Comparison of ENCODE assay signal across 24 cellular contexts in genomic region chr2:167140330-167140729, GRCh38.
A peak's percentile ranks its signal among the peaks of the same experiment; 100 is the strongest.
DNase-seq lines count a peak whose midpoint lies in the region; ATAC-seq and TF ChIP-seq lines count a peak whose summit lies in the region.
"Had no signal": no experiment of that assay in that cellular context is flagged by ENCODE, and none has a peak within 500 bp of the region (broad histone marks: within the 10 kb centered on the region; RNA-seq: fewer than 3 reads in every experiment).

No MANE protein-coding gene starts in this region.

- H3K4me2 ChIP-seq in HCT116 (ENCODE audit: low read length) (peak overlapping the region; percentile 33), fibroblast of lung (ENCODE audit: extremely low read depth, insufficient read depth, low read length) (no peak overlapping the region)

- H3K36me3 ChIP-seq in HCT116 (ENCODE audit: control insufficient read depth in 1 of 2, insufficient read depth in 2 of 2, low read length in 2 of 2) (no peaks in the 10 kb centered on the region), SJCRH30 (no peaks in the 10 kb centered on the region), fibroblast of lung (ENCODE audit: control insufficient read depth, insufficient read depth, low read length) (no peaks in the 10 kb centered on the region), psoas muscle (ENCODE audit: insufficient read depth in 1 of 2, low read depth in 1 of 2) (no peaks in the 10 kb centered on the region)
- H3K36me3 ChIP-seq: thyroid gland, vagina had no signal

- H3K27ac ChIP-seq in HCT116 (ENCODE audit: low read depth, low read length) (no peak overlapping the region), SJCRH30 (peak overlapping the region; percentile 17; the same call in 1 of the 2 replicates), fibroblast of lung (ENCODE audit: insufficient read depth, low read length) (peak overlapping the region; percentile 71), psoas muscle (peak overlapping the region; percentile 95)
- H3K27ac ChIP-seq: coronary artery, thyroid gland, vagina had no signal

- TF ChIP-seq RAD21 in HCT116 (IDR thresholded peaks at IDR 0.05; ENCODE audit: low read depth) = no peak

- H3K4me3 Mint-ChIP-seq in activated T-cell treated with anti-CD3 and anti-CD28 coated beads, Interleukin-2, amount 50 U/mL, for 72 hours = no peak overlapping the region
- H3K4me3 Mint-ChIP-seq: activated B cell treated with CpG ODN at 0.5 μM for 24 hours; activated CD8-positive, alpha-beta memory T cell treated with anti-CD3 and anti-CD28 coated beads, Interleukin-2, amount 10 ng/mL, durations not matched to agents 7 days and 5 days; nephron progenitor cell; stimulated activated naive CD8-positive, alpha-beta T cell treated with anti-CD3 and anti-CD28 coated beads, Interleukin-15, Interleukin-2, amounts not matched to agents 100 ng/mL and 50 ng/mL, for 24 hours had no signal

- no peaks in the 10 kb centered on the region for H3K27me3 Mint-ChIP-seq in activated T-cell treated with anti-CD3 and anti-CD28 coated beads, Interleukin-2, amount 50 U/mL, for 72 hours (ENCODE audit: low read depth)
- H3K27me3 Mint-ChIP-seq: activated B cell treated with CpG ODN at 0.5 μM for 24 hours; activated CD8-positive, alpha-beta memory T cell treated with anti-CD3 and anti-CD28 coated beads, Interleukin-2, amount 10 ng/mL, durations not matched to agents 7 days and 5 days; stimulated activated naive CD8-positive, alpha-beta T cell treated with anti-CD3 and anti-CD28 coated beads, Interleukin-15, Interleukin-2, amounts not matched to agents 100 ng/mL and 50 ng/mL, for 24 hours had no signal

- no peaks in the 10 kb centered on the region for H3K79me2 ChIP-seq in HCT116 (ENCODE audit: insufficient read depth, low read length)
- H3K79me2 ChIP-seq in fibroblast of lung (ENCODE audit: control insufficient read depth, insufficient read depth, low read length) = no peaks in the 10 kb centered on the region

- intact Hi-C loops in HCT116 (cut with micrococcal nuclease) = no loop called here
- intact Hi-C loops in psoas muscle (cut with DNase I) = no loop called here

- no TSS peak for BruUV-seq in HCT116 (replicated peaks; lab: Mats Ljungman, UMichigan)

- H3K4me1 Mint-ChIP-seq in activated T-cell treated with anti-CD3 and anti-CD28 coated beads, Interleukin-2, amount 50 U/mL, for 72 hours (ENCODE audit: low read depth) = peaks cover 6% of the 10 kb centered on the region
- H3K4me1 Mint-ChIP-seq: activated B cell treated with CpG ODN at 0.5 μM for 24 hours; activated CD8-positive, alpha-beta memory T cell treated with anti-CD3 and anti-CD28 coated beads, Interleukin-2, amount 10 ng/mL, durations not matched to agents 7 days and 5 days had no signal

- DNase-seq in HCT116 (ENCODE audit: low read depth, low spot score) (no peak), SJCRH30 (no peak), fibroblast of lung (ENCODE audit: low read depth in 2 of 2) (no peak), psoas muscle (no peak), middle frontal gyrus (ENCODE audit: extremely low spot score, low spot score) (no peak), EL (no peak)
- no peak for DNase-seq in activated T-cell treated with anti-CD3 and anti-CD28 coated beads, Interleukin-2, amount 50 U/mL, for 72 hours
- DNase-seq: activated B cell treated with CpG ODN at 0.5 μM for 24 hours; activated CD8-positive, alpha-beta memory T cell treated with anti-CD3 and anti-CD28 coated beads, Interleukin-2, amount 10 ng/mL, durations not matched to agents 7 days and 5 days; activated naive CD4-positive, alpha-beta T cell; activated T-cell treated with anti-CD3 and anti-CD28 coated beads, Interleukin-2, amount 50 U/mL, for 48 hours; DND-41; effector memory CD4-positive, alpha-beta T cell; KG1; mucosa of descending colon; NCI-H1417 treated with DMSO at 0.1 percent for 48 hours; NCI-H446; NCI-H82; nephron progenitor cell; thyroid gland had no signal

- ATAC-seq in HCT116 (no peak), psoas muscle (peak in 1 of 4 donors; percentile 16), GM18909 (IDR thresholded peaks at IDR 0.05; ENCODE audit: poor library complexity, unreplicated experiment) (no peak)
- no peak for ATAC-seq in activated T-cell treated with anti-CD3 and anti-CD28 coated beads, Interleukin-2, amount 50 U/mL, for 72 hours (replicated peaks in 1 of 2)
- ATAC-seq: activated CD8-positive, alpha-beta memory T cell treated with anti-CD3 and anti-CD28 coated beads, Interleukin-2, amount 10 ng/mL, durations not matched to agents 7 days and 5 days; mucosa of descending colon had no signal

- H4K20me1 ChIP-seq in HCT116 (ENCODE audit: insufficient read depth) (no peaks in the 10 kb centered on the region), fibroblast of lung (ENCODE audit: control insufficient read depth, extremely low read depth, insufficient read depth, low read length) (no peaks in the 10 kb centered on the region)

- peaks cover 0 to 1% of the 10 kb centered on the region in 2 donors for H3K36me3 Mint-ChIP-seq in activated T-cell treated with anti-CD3 and anti-CD28 coated beads, Interleukin-2, amount 50 U/mL, for 72 hours (ENCODE audit: insufficient read depth in 2 of 2)
- H3K36me3 Mint-ChIP-seq: activated CD8-positive, alpha-beta memory T cell treated with anti-CD3 and anti-CD28 coated beads, Interleukin-2, amount 10 ng/mL, durations not matched to agents 7 days and 5 days had no signal

- no peak overlapping the region for H3K27ac Mint-ChIP-seq in activated T-cell treated with anti-CD3 and anti-CD28 coated beads, Interleukin-2, amount 50 U/mL, for 72 hours
- H3K27ac Mint-ChIP-seq: activated B cell treated with CpG ODN at 0.5 μM for 24 hours; activated CD8-positive, alpha-beta memory T cell treated with anti-CD3 and anti-CD28 coated beads, Interleukin-2, amount 10 ng/mL, durations not matched to agents 7 days and 5 days; nephron progenitor cell; stimulated activated naive CD8-positive, alpha-beta T cell treated with anti-CD3 and anti-CD28 coated beads, Interleukin-15, Interleukin-2, amounts not matched to agents 100 ng/mL and 50 ng/mL, for 24 hours had no signal

- no peaks in the 10 kb centered on the region for H3K9me2 ChIP-seq in HCT116 (ENCODE audit: insufficient read depth)

- H2AFZ ChIP-seq in HCT116 (ENCODE audit: low read depth, low read length, poor library complexity, severe bottlenecking) (no peak overlapping the region), fibroblast of lung (ENCODE audit: low read length) (no peak overlapping the region)

- RAD21 ChIA-PET in HCT116 (lab: Charles Lee; ENCODE audit: low non-redundant PET in 1 of 2, low total read pairs in 2 of 2, uncharacterized antibody in 2 of 2, unreplicated experiment in 2 of 2) = no interaction called here

- H3K9me3 Mint-ChIP-seq in activated T-cell treated with anti-CD3 and anti-CD28 coated beads, Interleukin-2, amount 50 U/mL, for 72 hours = no peaks in the 10 kb centered on the region
- H3K9me3 Mint-ChIP-seq: activated B cell treated with CpG ODN at 0.5 μM for 24 hours; nephron progenitor cell; stimulated activated naive CD8-positive, alpha-beta T cell treated with anti-CD3 and anti-CD28 coated beads, Interleukin-15, Interleukin-2, amounts not matched to agents 100 ng/mL and 50 ng/mL, for 24 hours had no signal

- TF ChIP-seq POLR2A in HCT116 (IDR thresholded peaks at IDR 0.05; ENCODE audit: borderline replicate concordance, extremely low read depth, insufficient read depth, insufficient read length) = no peak

- H3K9me3 ChIP-seq in HCT116 (ENCODE audit: control insufficient read depth in 1 of 2, insufficient read depth in 1 of 2, low read depth in 1 of 2, low read length in 2 of 2) (no peaks in the 10 kb centered on the region), SJCRH30 (replicated peaks) (no peaks in the 10 kb centered on the region), fibroblast of lung (ENCODE audit: control insufficient read depth, insufficient read depth, low read depth, low read length) (no peaks in the 10 kb centered on the region), psoas muscle (no peaks in the 10 kb centered on the region)
- H3K9me3 ChIP-seq: mucosa of descending colon, thyroid gland, vagina had no signal

- H3K4me1 ChIP-seq in HCT116 (ENCODE audit: control insufficient read depth in 1 of 2, insufficient read depth in 2 of 2, low read length in 2 of 2) (peaks cover 0 to 13% of the 10 kb centered on the region in 2 experiments; a peak in 1 of 4 replicates), SJCRH30 (peaks cover 13% of the 10 kb centered on the region), fibroblast of lung (ENCODE audit: control insufficient read depth, extremely low read depth, insufficient read depth, low read length) (peaks cover 10% of the 10 kb centered on the region), psoas muscle (peaks cover 25% of the 10 kb centered on the region)
- H3K4me1 ChIP-seq: thyroid gland, vagina had no signal

- CTCF ChIA-PET in HCT116 (lab: Charles Lee) = no interaction called here

- 18 to 38% (median 28%) methylated on average over 6 of the region's 6 CpGs for WGBS in psoas muscle, 3 donors

- H3K27me3 ChIP-seq in HCT116 (ENCODE audit: insufficient read depth, low read length) = no peaks in the 10 kb centered on the region
- H3K27me3 ChIP-seq in SJCRH30 = no peaks in the 10 kb centered on the region
- no peaks in the 10 kb centered on the region for H3K27me3 ChIP-seq in fibroblast of lung (ENCODE audit: control insufficient read depth, insufficient read depth, low read length)
- H3K27me3 ChIP-seq in psoas muscle (ENCODE audit: insufficient read depth in 3 of 3, low read length in 2 of 3) = no peaks in the 10 kb centered on the region
- H3K27me3 ChIP-seq: thyroid gland, vagina had no signal

- no peak overlapping the region for H3K4me3 ChIP-seq in HCT116 (replicated peaks in 1 of 2; ENCODE audit: low read depth in 1 of 2, low read length in 2 of 2)
- H3K4me3 ChIP-seq in SJCRH30 = no peak overlapping the region
- no peak overlapping the region for H3K4me3 ChIP-seq in fibroblast of lung (replicated peaks in 1 of 4; ENCODE audit: control extremely low read depth in 1 of 4, insufficient read depth in 1 of 4, low read depth in 3 of 4, low read length in 4 of 4)
- H3K4me3 ChIP-seq in psoas muscle = peak overlapping the region; percentile 52
- H3K4me3 ChIP-seq: coronary artery, mucosa of descending colon, thyroid gland, vagina had no signal

- POLR2A ChIA-PET in HCT116 (lab: Charles Lee) = no interaction called here

- H3K9ac ChIP-seq in HCT116 (ENCODE audit: low read length) = no peak overlapping the region
- no peak overlapping the region for H3K9ac ChIP-seq in fibroblast of lung (ENCODE audit: insufficient read depth, low read length)

- TF ChIP-seq CTCF in HCT116 (IDR thresholded peaks at IDR 0.05 in 2 of 3, conservative IDR thresholded peaks at IDR 0.05 in 1 of 3; ENCODE audit: borderline replicate concordance in 1 of 3, insufficient read depth in 1 of 3, low read depth in 2 of 3, low read length in 2 of 3) (no peak), fibroblast of lung (conservative IDR thresholded peaks at IDR 0.05 in 1 of 2, IDR thresholded peaks at IDR 0.05 in 1 of 2; ENCODE audit: low read depth in 1 of 2, low read length in 2 of 2) (no peak), psoas muscle (IDR thresholded peaks at IDR 0.05) (no peak)

TF ChIP-seq in HCT116, 20 proteins besides CTCF, POLR2A, EP300 and RAD21 (continues in another document):
- TF ChIP-seq SIN3A (IDR thresholded peaks at IDR 0.05; ENCODE audit: low read depth) (no peak), ATF3 (IDR thresholded peaks at IDR 0.05) (no peak)
